Comparison of ENCODE assay signal across 8 cellular contexts in genomic region chr6:36759177-36759757, GRCh38.
A peak's percentile ranks its signal among the peaks of the same experiment; 100 is the strongest.
DNase-seq lines count a peak whose midpoint lies in the region; ATAC-seq and TF ChIP-seq lines count a peak whose summit lies in the region.

No MANE protein-coding gene starts in this region.

- H3K4me1 Mint-ChIP-seq in activated CD8-positive, alpha-beta memory T cell treated with anti-CD3 and anti-CD28 coated beads, Interleukin-2, amount 10 ng/mL, durations not matched to agents 7 days and 5 days, result peaks cover 46% of the 10 kb centered on the region
- H3K4me1 Mint-ChIP-seq in endodermal cell, result peaks cover 3% of the 10 kb centered on the region

- H3K27ac Mint-ChIP-seq in activated CD8-positive, alpha-beta memory T cell treated with anti-CD3 and anti-CD28 coated beads, Interleukin-2, amount 10 ng/mL, durations not matched to agents 7 days and 5 days, result no peak overlapping the region
- H3K27ac Mint-ChIP-seq in endodermal cell, result no peak overlapping the region

- no peaks in the 10 kb centered on the region for H3K9me3 Mint-ChIP-seq in activated CD8-positive, alpha-beta memory T cell treated with anti-CD3 and anti-CD28 coated beads, Interleukin-2, amount 10 ng/mL, durations not matched to agents 7 days and 5 days (ENCODE audit: low read depth)
- no peaks in the 10 kb centered on the region for H3K9me3 Mint-ChIP-seq in endodermal cell

- H3K4me3 ChIP-seq in NT2/D1 (ENCODE audit: insufficient read length, low read depth), result no peak overlapping the region
- H3K4me3 ChIP-seq in endodermal cell (ENCODE audit: low read length), result no peak overlapping the region
- H3K4me3 ChIP-seq in mucosa of descending colon, result no peak overlapping the region

- no peak overlapping the region for H3K27ac ChIP-seq in endodermal cell (ENCODE audit: low read depth, low read length)

- H3K36me3 Mint-ChIP-seq in activated CD8-positive, alpha-beta memory T cell treated with anti-CD3 and anti-CD28 coated beads, Interleukin-2, amount 10 ng/mL, durations not matched to agents 7 days and 5 days, result no peaks in the 10 kb centered on the region
- H3K36me3 Mint-ChIP-seq in endodermal cell (ENCODE audit: low read depth), result no peaks in the 10 kb centered on the region

- no peak overlapping the region for H3K4me3 Mint-ChIP-seq in activated CD8-positive, alpha-beta memory T cell treated with anti-CD3 and anti-CD28 coated beads, Interleukin-2, amount 10 ng/mL, durations not matched to agents 7 days and 5 days
- no peak overlapping the region for H3K4me3 Mint-ChIP-seq in endodermal cell

- peak; percentile 86 for DNase-seq in Daoy (ENCODE audit: low read depth)
- DNase-seq in HT-29 (ENCODE audit: low spot score), result peak; percentile 79
- peak; percentile 50 for DNase-seq in NT2/D1 (ENCODE audit: low read depth, low spot score)
- DNase-seq in activated CD8-positive, alpha-beta memory T cell treated with anti-CD3 and anti-CD28 coated beads, Interleukin-2, amount 10 ng/mL, durations not matched to agents 7 days and 5 days, result peak; percentile 85
- peak; percentile 95 for DNase-seq in endodermal cell
- peak; percentile 89 to 93 (median 89) for DNase-seq in mucosa of descending colon
- peak; percentile 45 to 67 for DNase-seq in stimulated activated CD8-positive, alpha-beta memory T cell treated with anti-CD3 and anti-CD28 coated beads, Interleukin-4, amount 100 ng/mL, for 4 hours (ENCODE audit: low read depth in 2 of 2, low spot score in 1 of 2)
- DNase-seq in KG1 (lab: John Stamatoyannopoulos, UW), result no peak

- H3K36me3 ChIP-seq in NT2/D1 (ENCODE audit: insufficient read depth, insufficient read length, low read length) (no peaks in the 10 kb centered on the region), endodermal cell (ENCODE audit: control insufficient read depth, insufficient read depth, low read length) (no peaks in the 10 kb centered on the region), mucosa of descending colon (ENCODE audit: low read depth) (no peaks in the 10 kb centered on the region)

- 10 to 24% methylated on average over 4 to 8 of the region's 8 CpGs for WGBS in endodermal cell (ENCODE audit: insufficient coverage in 1 of 2, insufficient read length in 1 of 2), 2 experiments

- CTCF ChIA-PET in activated CD8-positive, alpha-beta memory T cell treated with anti-CD3 and anti-CD28 coated beads, Interleukin-2, amount 10 ng/mL, durations not matched to agents 7 days and 5 days (lab: Charles Lee), result interaction anchor here (0.6 to 23.7 kb wide), 52 partner anchors 9 to 457 kb away, joined by 3 to 604 read pairs (median 5); partner anchors contain the start of genes C6orf89, CDKN1A and PPIL1

- peak; percentile 61 for ATAC-seq in activated CD8-positive, alpha-beta memory T cell treated with anti-CD3 and anti-CD28 coated beads, Interleukin-2, amount 10 ng/mL, durations not matched to agents 7 days and 5 days
- ATAC-seq in mucosa of descending colon, result peak; percentile 87

- H3K27me3 ChIP-seq in NT2/D1 (ENCODE audit: insufficient read depth, insufficient read length), result no peaks in the 10 kb centered on the region
- no peaks in the 10 kb centered on the region for H3K27me3 ChIP-seq in endodermal cell (ENCODE audit: control insufficient read depth, insufficient read depth, low read length, poor library complexity, severe bottlenecking)

- no peaks in the 10 kb centered on the region for H3K27me3 Mint-ChIP-seq in activated CD8-positive, alpha-beta memory T cell treated with anti-CD3 and anti-CD28 coated beads, Interleukin-2, amount 10 ng/mL, durations not matched to agents 7 days and 5 days
- peaks cover 2% of the 10 kb centered on the region for H3K27me3 Mint-ChIP-seq in endodermal cell (ENCODE audit: insufficient read depth)

- H3K4me1 ChIP-seq in NT2/D1 (ENCODE audit: insufficient read depth, insufficient read length) (peaks cover 5% of the 10 kb centered on the region), endodermal cell (ENCODE audit: control insufficient read depth, insufficient read depth, low read length) (no peaks in the 10 kb centered on the region), mucosa of descending colon (ENCODE audit: low read depth) (peaks cover 28% of the 10 kb centered on the region)

- H3K9ac ChIP-seq in NT2/D1 (ENCODE audit: insufficient read length, low read depth) (no peak overlapping the region), endodermal cell (ENCODE audit: extremely low read depth, low read length, poor library complexity, severe bottlenecking) (no peak overlapping the region)

- intact Hi-C loops in mucosa of descending colon (cut with DNase I, micrococcal nuclease), result loop anchor here in 1 of 2 donors (5.0 kb wide), 1 partner anchor 142 kb away; no protein-coding TSS in a partner anchor

- TF ChIP-seq CTCF in endodermal cell (conservative IDR thresholded peaks at IDR 0.05) (peak; percentile 97), mucosa of descending colon (IDR thresholded peaks at IDR 0.05) (peak; percentile 96)

- H3K9me3 ChIP-seq in NT2/D1 (ENCODE audit: insufficient read depth, low read length) (no peaks in the 10 kb centered on the region), endodermal cell (ENCODE audit: control insufficient read depth, low read length) (no peaks in the 10 kb centered on the region), mucosa of descending colon (no peaks in the 10 kb centered on the region)
